In genomic region chr11:103890654-103891053, GRCh38 we compare ENCODE assay signal across 11 cellular contexts.
"Had no signal": no experiment of that assay in that cellular context is flagged by ENCODE, and none has a peak within 500 bp of the region (broad histone marks: within the 10 kb centered on the region; RNA-seq: fewer than 3 reads in every experiment).

No MANE protein-coding gene starts in this region.

- H3K27ac ChIP-seq: GM23248 had no signal

- H3K9me3 ChIP-seq: HAP-1 had no signal

- H3K36me3 ChIP-seq: HAP-1 had no signal

- DNase-seq: GM23248, GOT3, H7, H9, HCEC 1CT, HFFc6 had no signal

- H3K27ac Mint-ChIP-seq: GM23338, H9, HFFc6 had no signal

- H2AFZ ChIP-seq: GM23248, GM23338 had no signal

- ATAC-seq: GM23338, HCT116 had no signal

- H3K9ac ChIP-seq: GM23248 had no signal

- FAIRE-seq: H1, H54 had no signal

- H3K4me3 ChIP-seq: GM23248, GM23338, HAP-1 had no signal

- H3K4me3 Mint-ChIP-seq: GM23338, H9, HFFc6 had no signal

- H3K9me3 Mint-ChIP-seq: H9 had no signal

- H3K4me1 ChIP-seq: HAP-1 had no signal

- H3K4me2 ChIP-seq: GM23338 had no signal
